14 cellular contexts compared by ENCODE assay signal in genomic region chr17:77327566-77328463, GRCh38.
A peak's percentile ranks its signal among the peaks of the same experiment; 100 is the strongest.
DNase-seq lines count a peak whose midpoint lies in the region; ATAC-seq and TF ChIP-seq lines count a peak whose summit lies in the region.
"Had no signal": no experiment of that assay in that cellular context is flagged by ENCODE, and none has a peak within 500 bp of the region (broad histone marks: within the 10 kb centered on the region; RNA-seq: fewer than 3 reads in every experiment).

No MANE protein-coding gene starts in this region.

- no peaks in the 10 kb centered on the region for H3K36me3 ChIP-seq in colonic mucosa
- H3K36me3 ChIP-seq: prostate gland, thoracic aorta had no signal

- H3K27ac ChIP-seq in colonic mucosa, result no peak overlapping the region
- H3K27ac ChIP-seq: SJSA1, thoracic aorta had no signal

- CTCF ChIA-PET in activated naive CD4-positive, alpha-beta T cell treated with anti-CD3 and anti-CD28 coated beads for 36 hours (lab: Charles Lee), result interaction anchor here (1.2 kb wide), 1 partner anchor 103 kb away, joined by 5 read pairs; no protein-coding TSS in a partner anchor

- no peak overlapping the region for H3K4me3 Mint-ChIP-seq in activated naive CD4-positive, alpha-beta T cell treated with anti-CD3 and anti-CD28 coated beads, Interleukin-2, amount 50 U/mL, for 24 hours
- H3K4me3 Mint-ChIP-seq in activated naive CD4-positive, alpha-beta T cell treated with anti-CD3 and anti-CD28 coated beads for 36 hours, result no peak overlapping the region
- H3K4me3 Mint-ChIP-seq in type B pancreatic cell, result no peak overlapping the region
- H3K4me3 Mint-ChIP-seq: activated naive CD8-positive, alpha-beta T cell had no signal

- peaks cover 37% of the 10 kb centered on the region for H3K4me1 ChIP-seq in colonic mucosa

- no peaks in the 10 kb centered on the region for H3K9me3 ChIP-seq in colonic mucosa
- H3K9me3 ChIP-seq: prostate gland, SJSA1, thoracic aorta had no signal

- TF ChIP-seq CTCF in colonic mucosa (IDR thresholded peaks at IDR 0.05) (no peak), type B pancreatic cell (conservative IDR thresholded peaks at IDR 0.05) (no peak)

- peak overlapping the region in 1 of 2 donors; percentile 15 for H3K9ac ChIP-seq in colonic mucosa (ENCODE audit: low read depth in 2 of 2, low read length in 2 of 2)

- no peaks in the 10 kb centered on the region for H3K27me3 ChIP-seq in colonic mucosa
- H3K27me3 ChIP-seq: SJSA1 had no signal

- no peaks in the 10 kb centered on the region for H3K27me3 Mint-ChIP-seq in activated naive CD4-positive, alpha-beta T cell treated with anti-CD3 and anti-CD28 coated beads, Interleukin-2, amount 50 U/mL, for 24 hours
- no peaks in the 10 kb centered on the region for H3K27me3 Mint-ChIP-seq in activated naive CD4-positive, alpha-beta T cell treated with anti-CD3 and anti-CD28 coated beads for 36 hours (ENCODE audit: low read depth)
- H3K27me3 Mint-ChIP-seq in type B pancreatic cell, result no peaks in the 10 kb centered on the region
- H3K27me3 Mint-ChIP-seq: activated naive CD8-positive, alpha-beta T cell had no signal

- no peak for DNase-seq in activated naive CD4-positive, alpha-beta T cell treated with anti-CD3 and anti-CD28 coated beads for 36 hours
- DNase-seq in colonic mucosa (peak; percentile 61), myocyte (ENCODE audit: low read depth) (peak; percentile 55), type B pancreatic cell (ENCODE audit: extremely low spot score, unreplicated experiment) (peak; percentile 59)
- DNase-seq in NK-92 treated with Interleukin-12 subunit alpha and Interleukin-12 subunit beta, amount 100 ng/mL, for 24 hours (lab: John Stamatoyannopoulos, UW), result no peak
- DNase-seq: foreskin fibroblast, NCI-H446 treated with DMSO at 0.1 percent for 48 hours had no signal

- no peaks in the 10 kb centered on the region for H3K36me3 Mint-ChIP-seq in activated naive CD4-positive, alpha-beta T cell treated with anti-CD3 and anti-CD28 coated beads, Interleukin-2, amount 50 U/mL, for 24 hours
- H3K36me3 Mint-ChIP-seq in activated naive CD4-positive, alpha-beta T cell treated with anti-CD3 and anti-CD28 coated beads for 36 hours (ENCODE audit: low read depth), result no peaks in the 10 kb centered on the region
- H3K36me3 Mint-ChIP-seq in type B pancreatic cell, result no peaks in the 10 kb centered on the region
- H3K36me3 Mint-ChIP-seq: activated naive CD8-positive, alpha-beta T cell had no signal

- no peaks in the 10 kb centered on the region for H3K9me3 Mint-ChIP-seq in activated naive CD4-positive, alpha-beta T cell treated with anti-CD3 and anti-CD28 coated beads, Interleukin-2, amount 50 U/mL, for 24 hours
- no peaks in the 10 kb centered on the region for H3K9me3 Mint-ChIP-seq in activated naive CD4-positive, alpha-beta T cell treated with anti-CD3 and anti-CD28 coated beads for 36 hours
- no peaks in the 10 kb centered on the region for H3K9me3 Mint-ChIP-seq in type B pancreatic cell

- intact Hi-C loops in activated naive CD4-positive, alpha-beta T cell treated with anti-CD3 and anti-CD28 coated beads for 36 hours (cut with micrococcal nuclease), result no loop called here
- intact Hi-C loops in colonic mucosa (cut with DNase I), result no loop called here

- ATAC-seq in HG03025 (IDR thresholded peaks at IDR 0.05; ENCODE audit: low FRiP score, unreplicated experiment) (no peak), GM21367 (IDR thresholded peaks at IDR 0.05; ENCODE audit: unreplicated experiment) (no peak)

- H3K4me3 ChIP-seq in colonic mucosa, result no peak overlapping the region
- H3K4me3 ChIP-seq: prostate gland, SJSA1, thoracic aorta had no signal

- peak overlapping the region; percentile 71 for H3K27ac Mint-ChIP-seq in activated naive CD4-positive, alpha-beta T cell treated with anti-CD3 and anti-CD28 coated beads, Interleukin-2, amount 50 U/mL, for 24 hours
- no peak overlapping the region for H3K27ac Mint-ChIP-seq in activated naive CD4-positive, alpha-beta T cell treated with anti-CD3 and anti-CD28 coated beads for 36 hours
- H3K27ac Mint-ChIP-seq in type B pancreatic cell, result no peak overlapping the region
- H3K27ac Mint-ChIP-seq: activated naive CD8-positive, alpha-beta T cell had no signal

- H3K4me1 Mint-ChIP-seq in activated naive CD4-positive, alpha-beta T cell treated with anti-CD3 and anti-CD28 coated beads, Interleukin-2, amount 50 U/mL, for 24 hours, result peaks cover 72% of the 10 kb centered on the region
- peaks cover 57% of the 10 kb centered on the region for H3K4me1 Mint-ChIP-seq in activated naive CD4-positive, alpha-beta T cell treated with anti-CD3 and anti-CD28 coated beads for 36 hours (ENCODE audit: low read depth)
- H3K4me1 Mint-ChIP-seq in type B pancreatic cell (ENCODE audit: unreplicated experiment), result peaks cover 47% of the 10 kb centered on the region

Comparison
In these comparisons a context has a peak if more than half of its experiments do, and no peak if none do; other contexts are left out.
1. DNase-seq: peak in colonic mucosa (single experiment), myocyte (single experiment) and type B pancreatic cell (single experiment); none in activated naive CD4-positive, alpha-beta T cell treated with anti-CD3 and anti-CD28 coated beads for 36 hours (single experiment) and NK-92 treated with Interleukin-12 subunit alpha and Interleukin-12 subunit beta, amount 100 ng/mL, for 24 hours (single experiment).